23 cellular contexts compared by ENCODE assay signal in genomic region chr13:36356058-36356457, GRCh38. TPM values are rescaled to one million over a fixed set of nuclear protein-coding genes. Genes with fewer than 3 reads are reported as not detected.
DNase-seq lines count a peak whose midpoint lies in the region; ATAC-seq and TF ChIP-seq lines count a peak whose summit lies in the region.
"Had no signal": no experiment of that assay in that cellular context is flagged by ENCODE, and none has a peak within 500 bp of the region (broad histone marks: within the 10 kb centered on the region; RNA-seq: fewer than 3 reads in every experiment).

No MANE protein-coding gene starts in this region.

- DNase-seq in COLO668 (lab: John Stamatoyannopoulos, UW; ENCODE audit: unreplicated experiment) (peak; percentile 62), NCI-H748 treated with DMSO at 0.1 percent for 48 hours (lab: John Stamatoyannopoulos, UW) (peak; percentile 32), kidney glomerular epithelial cell (lab: John Stamatoyannopoulos, UW) (peak; percentile 33), progenitor cell of endocrine pancreas (ENCODE audit: low spot score, unreplicated experiment) (peak; percentile 27), sciatic nerve (ENCODE audit: low spot score) (no peak)
- DNase-seq: Caco-2; CD4-positive, alpha-beta memory T cell; DMS79; EL; GDM1; KBM-7; NCI-H1105 treated with DMSO at 0.1 percent for 48 hours; NCI-H1694; NCI-H2029 treated with DMSO at 0.1 percent for 48 hours; NCI-H2227 treated with DMSO at 0.1 percent for 48 hours; NCI-H510A treated with DMSO at 0.1 percent for 48 hours; SIG-M5 had no signal

- no peaks in the 10 kb centered on the region for H3K27me3 Mint-ChIP-seq in progenitor cell of endocrine pancreas

- H3K36me3 Mint-ChIP-seq in progenitor cell of endocrine pancreas (ENCODE audit: insufficient read depth) = peaks cover 3% of the 10 kb centered on the region
- H3K36me3 Mint-ChIP-seq: CD4-positive, alpha-beta memory T cell had no signal

- H3K4me1 Mint-ChIP-seq in progenitor cell of endocrine pancreas (ENCODE audit: low read depth) = peaks cover 55% of the 10 kb centered on the region
- H3K4me1 Mint-ChIP-seq: CD4-positive, alpha-beta memory T cell had no signal

- peaks cover 4% of the 10 kb centered on the region for H3K9me3 Mint-ChIP-seq in progenitor cell of endocrine pancreas (ENCODE audit: low read depth)
- H3K9me3 Mint-ChIP-seq: CD4-positive, alpha-beta memory T cell had no signal

- H3K27ac Mint-ChIP-seq in progenitor cell of endocrine pancreas = peak overlapping the region; percentile 94
- H3K27ac Mint-ChIP-seq: CD4-positive, alpha-beta memory T cell had no signal

- intact Hi-C loops in sciatic nerve (cut with DNase I) = no loop called here

- H3K4me3 Mint-ChIP-seq in progenitor cell of endocrine pancreas (ENCODE audit: low read depth) = peak overlapping the region; percentile 56
- H3K4me3 Mint-ChIP-seq: CD4-positive, alpha-beta memory T cell had no signal

- TF ChIP-seq CTCF in progenitor cell of endocrine pancreas (IDR thresholded peaks at IDR 0.05; ENCODE audit: unreplicated experiment) = no peak

- ATAC-seq in sciatic nerve = no peak
- ATAC-seq in GM18873 (IDR thresholded peaks at IDR 0.05; ENCODE audit: low FRiP score, unreplicated experiment) = no peak
- no peak for ATAC-seq in HG02642 (IDR thresholded peaks at IDR 0.05; ENCODE audit: poor library complexity, unreplicated experiment)
- ATAC-seq: HCT116, Panc1 had no signal

RNA-seq across cellular contexts. Expression of gene SPART, which starts 9.9 kb away (rescaled TPM):
- total RNA-seq in progenitor cell of endocrine pancreas = 73.4 and 76.5 TPM in 2 replicates
- total RNA-seq in sciatic nerve = 90.2 TPM
- total RNA-seq: Caco-2, OCI-LY7 had no signal

RNA-seq across cellular contexts. Expression of gene CCDC169, which starts 58.4 kb away (rescaled TPM):
- total RNA-seq in progenitor cell of endocrine pancreas = 5.8 and 6.5 TPM in 2 replicates
- total RNA-seq in sciatic nerve = 0.89 TPM
- total RNA-seq: Caco-2; CD4-positive, alpha-beta memory T cell; OCI-LY7; T-helper 1 cell treated with Interleukin-12 subunit alpha and Interleukin-12 subunit beta and Interleukin-4 antibody, amounts not matched to agents 30 ng/mL and 1 ng/mL, for 36 hours had no signal
